15 cellular contexts compared by ENCODE assay signal in the genomic region with DNA sequence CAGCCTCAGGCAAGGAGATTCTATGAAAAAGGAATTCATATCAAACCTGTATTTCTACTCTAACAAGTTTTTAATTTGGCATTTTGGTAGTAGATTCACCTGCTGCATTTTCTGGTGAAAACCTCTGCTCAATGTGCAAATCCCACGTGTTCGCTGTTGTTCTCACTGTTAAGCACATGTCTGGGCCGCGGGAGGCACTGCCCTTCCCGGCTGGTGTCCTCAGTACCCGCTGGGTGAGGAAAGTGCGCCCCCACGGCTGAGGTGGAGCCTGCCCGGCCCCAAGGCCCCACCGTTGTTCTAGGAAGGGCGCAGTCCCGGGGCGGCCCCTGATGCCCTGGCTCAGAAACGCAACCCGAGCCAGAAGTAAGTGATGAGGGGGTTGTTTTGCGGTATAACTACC.
"Had no signal": no experiment of that assay in that cellular context is flagged by ENCODE, and none has a peak within 500 bp of the region (broad histone marks: within the 10 kb centered on the region; RNA-seq: fewer than 3 reads in every experiment).

No MANE protein-coding gene starts in this region.

- ATAC-seq: left lung; stimulated activated naive CD8-positive, alpha-beta T cell treated with anti-CD3 and anti-CD28 coated beads, Interleukin-15, amount 100 ng/mL, for 72 hours had no signal

- H3K27me3 Mint-ChIP-seq: activated CD4-positive, alpha-beta memory T cell treated with anti-CD3 and anti-CD28 coated beads, Interleukin-2, amount 10 ng/mL, durations not matched to agents 7 days and 5 days; activated naive CD8-positive, alpha-beta T cell treated with anti-CD3 and anti-CD28 coated beads for 36 hours; stimulated activated naive CD8-positive, alpha-beta T cell treated with anti-CD3 and anti-CD28 coated beads, Interleukin-15, amount 100 ng/mL, for 72 hours had no signal

- H3K4me3 ChIP-seq: esophagus muscularis mucosa, left lung, ovary, thoracic aorta had no signal

- H3K36me3 ChIP-seq: esophagus muscularis mucosa, left lung, ovary, thoracic aorta had no signal

- H3K9me3 ChIP-seq: esophagus muscularis mucosa, left lung, ovary, thoracic aorta had no signal

- H3K27ac Mint-ChIP-seq: activated CD4-positive, alpha-beta memory T cell treated with anti-CD3 and anti-CD28 coated beads, Interleukin-2, amount 10 ng/mL, durations not matched to agents 7 days and 5 days; activated naive CD8-positive, alpha-beta T cell treated with anti-CD3 and anti-CD28 coated beads for 36 hours; nephron progenitor cell; stimulated activated naive CD8-positive, alpha-beta T cell treated with anti-CD3 and anti-CD28 coated beads, Interleukin-15, amount 100 ng/mL, for 72 hours had no signal

- H3K4me1 Mint-ChIP-seq: activated CD4-positive, alpha-beta memory T cell treated with anti-CD3 and anti-CD28 coated beads, Interleukin-2, amount 10 ng/mL, durations not matched to agents 7 days and 5 days; activated naive CD8-positive, alpha-beta T cell treated with anti-CD3 and anti-CD28 coated beads for 36 hours; nephron progenitor cell; stimulated activated naive CD8-positive, alpha-beta T cell treated with anti-CD3 and anti-CD28 coated beads, Interleukin-15, amount 100 ng/mL, for 72 hours had no signal

- H3K27ac ChIP-seq: esophagus muscularis mucosa, left lung, ovary, thoracic aorta had no signal

- H3K4me1 ChIP-seq: esophagus muscularis mucosa, left lung had no signal

- H3K9me3 Mint-ChIP-seq: nephron progenitor cell had no signal

- DNase-seq: activated CD4-positive, alpha-beta memory T cell treated with anti-CD3 and anti-CD28 coated beads, Interleukin-2, amount 10 ng/mL, durations not matched to agents 7 days and 5 days; activated gamma-delta T cell; activated naive CD8-positive, alpha-beta T cell treated with anti-CD3 and anti-CD28 coated beads for 36 hours; activated T-cell treated with anti-CD3 and anti-CD28 coated beads, Interleukin-2, amount 50 U/mL, for 48 hours; anterior cingulate cortex; cerebellar nuclear complex; dermis blood vessel endothelial cell; hypothalamus; nephron progenitor cell; ovary; stimulated activated CD4-positive, alpha-beta T cell treated with anti-CD3 and anti-CD28 coated beads, Interleukin-4, amount 100 ng/mL, for 4 hours; stimulated activated naive CD8-positive, alpha-beta T cell treated with anti-CD3 and anti-CD28 coated beads, Interleukin-15, amount 100 ng/mL, for 72 hours had no signal

- H3K36me3 Mint-ChIP-seq: activated naive CD8-positive, alpha-beta T cell treated with anti-CD3 and anti-CD28 coated beads for 36 hours had no signal

- H3K27me3 ChIP-seq: esophagus muscularis mucosa, left lung, ovary had no signal

- H3K4me3 Mint-ChIP-seq: activated CD4-positive, alpha-beta memory T cell treated with anti-CD3 and anti-CD28 coated beads, Interleukin-2, amount 10 ng/mL, durations not matched to agents 7 days and 5 days; activated naive CD8-positive, alpha-beta T cell treated with anti-CD3 and anti-CD28 coated beads for 36 hours; nephron progenitor cell; stimulated activated naive CD8-positive, alpha-beta T cell treated with anti-CD3 and anti-CD28 coated beads, Interleukin-15, amount 100 ng/mL, for 72 hours had no signal
